Comparison of ENCODE assay signal across 14 cellular contexts in genomic region chrX:136528645-136529315, GRCh38. TPM values are rescaled to one million over a fixed set of nuclear protein-coding genes. Genes with fewer than 3 reads are reported as not detected.
DNase-seq lines count a peak whose midpoint lies in the region; ATAC-seq and TF ChIP-seq lines count a peak whose summit lies in the region.
"Had no signal": no experiment of that assay in that cellular context is flagged by ENCODE, and none has a peak within 500 bp of the region (broad histone marks: within the 10 kb centered on the region; RNA-seq: fewer than 3 reads in every experiment).

No MANE protein-coding gene starts in this region.

- peaks cover 5% of the 10 kb centered on the region; the same call in 1 of the 2 replicates for H3K27me3 Mint-ChIP-seq in WTC11 (ENCODE audit: low read depth)

- no peak overlapping the region for H4K91ac ChIP-seq in neuronal stem cell (ENCODE audit: low read depth, low read length, poor library complexity)

- H3K4me3 Mint-ChIP-seq in WTC11, result no peak overlapping the region

- H3K4me1 Mint-ChIP-seq in WTC11, result peaks cover 8% of the 10 kb centered on the region

- TF ChIP-seq POLR2A in NB4 (IDR thresholded peaks at IDR 0.05; ENCODE audit: extremely low read depth, insufficient read length), result no peak

- CTCF ChIA-PET in WTC11 (lab: Charles Lee), result no interaction called here

- no peaks in the 10 kb centered on the region for H3K36me3 ChIP-seq in neuronal stem cell (replicated peaks in 1 of 2; ENCODE audit: control insufficient read depth in 2 of 2, insufficient read depth in 2 of 2, low read length in 2 of 2)
- H3K36me3 ChIP-seq: MG63, SJSA1, transverse colon had no signal

- H3K9ac ChIP-seq in neuronal stem cell (ENCODE audit: low read depth, low read length, poor library complexity), result no peak overlapping the region

- H3K4me3 ChIP-seq in NB4 (ENCODE audit: low read depth, low read length) (no peak overlapping the region), neuronal stem cell (ENCODE audit: low read length in 2 of 2) (no peak overlapping the region), coronary artery (no peak overlapping the region)
- H3K4me3 ChIP-seq: MG63, SJSA1, transverse colon had no signal

- H3K4me2 ChIP-seq in neuronal stem cell (ENCODE audit: insufficient read depth, low read length, poor library complexity, severe bottlenecking), result no peak overlapping the region

- TF ChIP-seq CTCF in NB4 (IDR thresholded peaks at IDR 0.05; ENCODE audit: low read depth, low read length) (no peak), WTC11 (IDR thresholded peaks at IDR 0.05) (no peak), coronary artery (IDR thresholded peaks at IDR 0.05) (no peak)

- DNase-seq in NCI-H748 (lab: John Stamatoyannopoulos, UW; ENCODE audit: unreplicated experiment) (peak; percentile 33), NCI-H748 treated with DMSO at 0.1 percent for 48 hours (lab: John Stamatoyannopoulos, UW) (no peak), NB4 (ENCODE audit: low read depth) (peak; percentile 15), WTC11 (ENCODE audit: low spot score) (peak; percentile 13), neuronal stem cell (ENCODE audit: low spot score) (no peak), posterior vena cava (ENCODE audit: low spot score) (no peak), coronary artery (ENCODE audit: low spot score) (no peak), activated gamma-delta T cell (lab: John Stamatoyannopoulos, UW) (no peak)
- DNase-seq: DMS79, MG63, NCI-H510A, transverse colon had no signal

- no peak overlapping the region for H3K18ac ChIP-seq in neuronal stem cell (ENCODE audit: low read length)

- peak overlapping the region; percentile 24 for H2AFZ ChIP-seq in neuronal stem cell (ENCODE audit: low read length)

- POLR2A ChIA-PET in WTC11 (lab: Charles Lee), result no interaction called here

- H2BK120ac ChIP-seq in neuronal stem cell (ENCODE audit: low read depth, low read length), result no peak overlapping the region

- no peaks in the 10 kb centered on the region for H3K36me3 Mint-ChIP-seq in WTC11

- WGBS in neuronal stem cell (ENCODE audit: extremely low coverage in 2 of 2, insufficient read length in 2 of 2, insufficient replicate concordance in 1 of 2), 2 donors, result no CpG with 5 or more reads among the region's 8 CpGs

- H4K8ac ChIP-seq in neuronal stem cell (ENCODE audit: low read depth, low read length), result no peak overlapping the region

- no peak overlapping the region for H3K23ac ChIP-seq in neuronal stem cell (ENCODE audit: low read depth, low read length, poor library complexity)

- H3K9me3 ChIP-seq in neuronal stem cell (replicated peaks in 1 of 2; ENCODE audit: control insufficient read depth in 2 of 2, insufficient read depth in 1 of 2, low read depth in 1 of 2, low read length in 2 of 2), result no peaks in the 10 kb centered on the region
- H3K9me3 ChIP-seq: MG63, SJSA1, transverse colon had no signal

- peak; percentile 80 for ATAC-seq in WTC11

- no peaks in the 10 kb centered on the region for H3K9me3 Mint-ChIP-seq in WTC11

- no peak overlapping the region for H2BK5ac ChIP-seq in neuronal stem cell (ENCODE audit: low read length)

- H2BK12ac ChIP-seq in neuronal stem cell (ENCODE audit: low read length), result no peak overlapping the region

- no peaks in the 10 kb centered on the region for H3K4me1 ChIP-seq in neuronal stem cell (ENCODE audit: control insufficient read depth in 2 of 2, insufficient read depth in 1 of 2, low read depth in 1 of 2, low read length in 2 of 2)
- H3K4me1 ChIP-seq: SJSA1 had no signal

- H3K14ac ChIP-seq in neuronal stem cell (ENCODE audit: low read length), result no peak overlapping the region

- H2AK5ac ChIP-seq in neuronal stem cell (ENCODE audit: low read depth, low read length), result no peak overlapping the region

- no peak overlapping the region for H3K4ac ChIP-seq in neuronal stem cell (ENCODE audit: low read length)

- H2BK15ac ChIP-seq in neuronal stem cell (ENCODE audit: low read length), result no peak overlapping the region

- H3K27ac Mint-ChIP-seq in WTC11, result no peak overlapping the region

- peaks cover 0 to 27% (median 0%) of the 10 kb centered on the region in 3 experiments for H3K27me3 ChIP-seq in neuronal stem cell (ENCODE audit: control insufficient read depth in 3 of 3, insufficient read depth in 3 of 3, low read depth in 1 of 3, low read length in 3 of 3)
- H3K27me3 ChIP-seq: MG63, SJSA1, transverse colon had no signal

- no peak overlapping the region for H3K27ac ChIP-seq in neuronal stem cell (replicated peaks; ENCODE audit: low read length)
- no peak overlapping the region for H3K27ac ChIP-seq in coronary artery
- H3K27ac ChIP-seq: HL-60, SJSA1, transverse colon had no signal

- intact Hi-C loops in posterior vena cava (cut with DNase I), result loop anchor here in 1 of 2 donors (1.0 kb wide), 1 partner anchor 30 kb away; no protein-coding TSS in a partner anchor

- no peaks in the 10 kb centered on the region for H3K79me1 ChIP-seq in neuronal stem cell (ENCODE audit: low read depth, low read length)

TF ChIP-seq in WTC11, 78 proteins besides CTCF, POLR2A, EP300 and RAD21:
- no peak for TF ChIP-seq ZNF425 (CRISPR knock-in tag; conservative IDR thresholded peaks at IDR 0.05)
- no peak for TF ChIP-seq TEAD1 (CRISPR knock-in tag; IDR thresholded peaks at IDR 0.05)
- no peak for TF ChIP-seq STAT6 (CRISPR knock-in tag; conservative IDR thresholded peaks at IDR 0.05; ENCODE audit: low read depth)

RNA-seq across cellular contexts. Expression of gene VGLL1, which starts 3.2 kb away (rescaled TPM):
- total RNA-seq in WTC11 (2021), result not detected in 3 replicates
- polyA plus RNA-seq in neuronal stem cell (2013, experiment 1 of 2), result not detected
- polyA plus RNA-seq in neuronal stem cell (2013, experiment 2 of 2), result 0.08 TPM
- not detected for total RNA-seq in posterior vena cava
- total RNA-seq: SJSA1, transverse colon had no signal

RNA-seq across cellular contexts. Expression of gene HTATSF1, which starts 31.4 kb away (rescaled TPM):
- total RNA-seq in WTC11 (2021) (43.5 to 44.6 TPM (median 44.5 TPM) in 3 replicates), posterior vena cava (10 to 100 TPM; 33.7 to 37.8 TPM)
- polyA plus RNA-seq in neuronal stem cell (2013, experiment 1 of 2), result 84.3 TPM
- polyA plus RNA-seq in neuronal stem cell (2013, experiment 2 of 2), result 82.7 TPM

RNA-seq across cellular contexts. Expression of gene BRS3, which starts 41.0 kb away (rescaled TPM):
- not detected in 3 replicates for total RNA-seq in WTC11 (2021)
- polyA plus RNA-seq in neuronal stem cell (2013, experiment 1 of 2), result not detected
- not detected for polyA plus RNA-seq in neuronal stem cell (2013, experiment 2 of 2)
- not detected for total RNA-seq in posterior vena cava
- total RNA-seq: SJSA1, transverse colon had no signal

Comparison
In these comparisons a context has a peak if more than half of its experiments do, and no peak if none do; other contexts are left out.
1. DNase-seq: peak in NCI-H748 (single experiment), NB4 (single experiment) and WTC11 (single experiment); none in NCI-H748 treated with DMSO at 0.1 percent for 48 hours (single experiment), neuronal stem cell (single experiment), posterior vena cava (single experiment), coronary artery (single experiment) and activated gamma-delta T cell (single experiment).